26 cellular contexts compared by ENCODE assay signal in genomic region chr2:238020816-238021215, GRCh38.
"Had no signal": no experiment of that assay in that cellular context is flagged by ENCODE, and none has a peak within 500 bp of the region (broad histone marks: within the 10 kb centered on the region; RNA-seq: fewer than 3 reads in every experiment).

No MANE protein-coding gene starts in this region.

- H3K9me3 Mint-ChIP-seq: activated naive CD4-positive, alpha-beta T cell treated with anti-CD3 and anti-CD28 coated beads, Interleukin-2, amount 10 ng/mL, durations not matched to agents 7 days and 5 days; activated naive CD8-positive, alpha-beta T cell treated with anti-CD3 and anti-CD28 coated beads, Interleukin-2, amount 10 ng/mL, durations not matched to agents 7 days and 5 days; effector memory CD8-positive, alpha-beta T cell; nephron progenitor cell; stimulated activated naive B cell treated with anti-CD40 and anti-IgM and Interleukin-4, amounts not matched to agents 10 μg/mL and 1 μg/mL and 100 μg/mL, for 72 hours had no signal

- H3K27me3 ChIP-seq: ascending aorta, brain microvascular endothelial cell, esophagus muscularis mucosa, foreskin keratinocyte, heart right ventricle, left lung, pancreas, sigmoid colon, transverse colon, uterus had no signal

- H3K4me3 ChIP-seq: ascending aorta, esophagus muscularis mucosa, heart right ventricle, left lung, lung, mucosa of descending colon, pancreas, psoas muscle, sigmoid colon, transverse colon, uterus had no signal

- H3K4me1 ChIP-seq: ascending aorta, esophagus muscularis mucosa, left lung, pancreas, sigmoid colon, transverse colon, uterus had no signal

- H3K4me3 Mint-ChIP-seq: activated CD4-positive, alpha-beta T cell treated with anti-CD3 and anti-CD28 coated beads for 36 hours; activated CD8-positive, alpha-beta T cell treated with anti-CD3 and anti-CD28 coated beads, Interleukin-2, amount 10 ng/mL, durations not matched to agents 7 days and 5 days; activated naive CD4-positive, alpha-beta T cell treated with anti-CD3 and anti-CD28 coated beads, Interleukin-2, amount 10 ng/mL, durations not matched to agents 7 days and 5 days; activated naive CD8-positive, alpha-beta T cell treated with anti-CD3 and anti-CD28 coated beads, Interleukin-2, amount 10 ng/mL, durations not matched to agents 7 days and 5 days; effector memory CD8-positive, alpha-beta T cell; nephron progenitor cell; stimulated activated naive B cell treated with anti-CD40 and anti-IgM and Interleukin-4, amounts not matched to agents 10 μg/mL and 1 μg/mL and 100 μg/mL, for 72 hours had no signal

- ATAC-seq: activated CD4-positive, alpha-beta T cell treated with anti-CD3 and anti-CD28 coated beads for 36 hours; activated CD8-positive, alpha-beta T cell treated with anti-CD3 and anti-CD28 coated beads, Interleukin-2, amount 10 ng/mL, durations not matched to agents 7 days and 5 days; effector memory CD8-positive, alpha-beta T cell; left lung; mucosa of descending colon; stimulated activated naive B cell treated with anti-CD40 and anti-IgM and Interleukin-4, amounts not matched to agents 10 μg/mL and 1 μg/mL and 100 μg/mL, for 72 hours had no signal

- H3K27ac ChIP-seq: ascending aorta, brain microvascular endothelial cell, esophagus muscularis mucosa, heart right ventricle, left lung, pancreas, psoas muscle, sigmoid colon, transverse colon, uterus had no signal

- H3K27me3 Mint-ChIP-seq: activated CD4-positive, alpha-beta T cell treated with anti-CD3 and anti-CD28 coated beads for 36 hours; activated naive CD4-positive, alpha-beta T cell treated with anti-CD3 and anti-CD28 coated beads, Interleukin-2, amount 10 ng/mL, durations not matched to agents 7 days and 5 days; activated naive CD8-positive, alpha-beta T cell treated with anti-CD3 and anti-CD28 coated beads, Interleukin-2, amount 10 ng/mL, durations not matched to agents 7 days and 5 days; effector memory CD8-positive, alpha-beta T cell; stimulated activated naive B cell treated with anti-CD40 and anti-IgM and Interleukin-4, amounts not matched to agents 10 μg/mL and 1 μg/mL and 100 μg/mL, for 72 hours had no signal

- H3K27ac Mint-ChIP-seq: activated CD4-positive, alpha-beta T cell treated with anti-CD3 and anti-CD28 coated beads for 36 hours; activated CD8-positive, alpha-beta T cell treated with anti-CD3 and anti-CD28 coated beads, Interleukin-2, amount 10 ng/mL, durations not matched to agents 7 days and 5 days; activated naive CD4-positive, alpha-beta T cell treated with anti-CD3 and anti-CD28 coated beads, Interleukin-2, amount 10 ng/mL, durations not matched to agents 7 days and 5 days; activated naive CD8-positive, alpha-beta T cell treated with anti-CD3 and anti-CD28 coated beads, Interleukin-2, amount 10 ng/mL, durations not matched to agents 7 days and 5 days; nephron progenitor cell had no signal

- DNase-seq: activated CD4-positive, alpha-beta T cell treated with anti-CD3 and anti-CD28 coated beads for 36 hours; activated CD4-positive, CD25-positive, alpha-beta regulatory T cell; activated CD8-positive, alpha-beta T cell treated with anti-CD3 and anti-CD28 coated beads, Interleukin-2, amount 10 ng/mL, durations not matched to agents 7 days and 5 days; activated effector memory CD4-positive, alpha-beta T cell treated with anti-CD3 and anti-CD28 coated beads, Interleukin-2, amount 50 U/mL, for 16 hours; activated naive CD4-positive, alpha-beta T cell treated with anti-CD3 and anti-CD28 coated beads, Interleukin-2, amount 10 ng/mL, durations not matched to agents 7 days and 5 days; activated naive CD8-positive, alpha-beta T cell treated with anti-CD3 and anti-CD28 coated beads, Interleukin-2, amount 10 ng/mL, durations not matched to agents 7 days and 5 days; cortex of kidney; effector memory CD8-positive, alpha-beta T cell; heart right ventricle; left lung; mucosa of descending colon; nephron progenitor cell; pancreas; psoas muscle; sigmoid colon; small intestine; stimulated activated CD4-positive, alpha-beta T cell treated with anti-CD3 and anti-CD28 coated beads, Interleukin-4, amount 100 ng/mL, for 4 hours; stimulated activated CD8-positive, alpha-beta memory T cell treated with anti-CD3 and anti-CD28 coated beads, Interleukin-4, amount 100 ng/mL, for 48 hours; stimulated activated naive B cell treated with anti-CD40 and anti-IgM and Interleukin-4, amounts not matched to agents 10 μg/mL and 1 μg/mL and 100 μg/mL, for 72 hours; transverse colon; uterus had no signal

- H3K4me1 Mint-ChIP-seq: nephron progenitor cell had no signal

- H3K9me3 ChIP-seq: ascending aorta, esophagus muscularis mucosa, heart right ventricle, left lung, mucosa of descending colon, pancreas, psoas muscle, sigmoid colon, transverse colon, uterus had no signal

- H3K36me3 ChIP-seq: uterus had no signal
